9 cellular contexts compared by ENCODE assay signal in the genomic region with DNA sequence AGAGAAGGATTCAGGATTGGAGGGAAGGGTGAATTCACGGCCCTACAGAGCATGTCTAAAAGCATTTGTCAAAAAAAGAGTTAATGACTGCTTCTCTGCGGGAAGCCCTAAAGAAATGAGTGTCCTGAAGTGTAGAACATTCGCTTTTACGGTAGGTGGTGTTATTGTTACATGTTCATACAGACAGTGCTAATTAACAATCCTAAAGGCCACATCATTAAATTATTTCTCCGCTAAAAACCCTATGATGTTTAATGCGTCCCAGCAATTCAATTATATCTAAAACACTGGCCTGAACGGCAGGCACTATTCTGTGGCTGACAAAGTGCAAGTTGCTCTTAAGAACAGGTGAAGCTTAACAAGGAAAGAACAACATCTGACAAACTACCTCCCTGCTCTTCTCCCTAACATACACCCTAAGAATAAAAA.
DNase-seq lines count a peak whose midpoint lies in the region; ATAC-seq and TF ChIP-seq lines count a peak whose summit lies in the region.
"Had no signal": no experiment of that assay in that cellular context is flagged by ENCODE, and none has a peak within 500 bp of the region (broad histone marks: within the 10 kb centered on the region; RNA-seq: fewer than 3 reads in every experiment).

No MANE protein-coding gene starts in this region.

- H3K27ac Mint-ChIP-seq in MCF 10A (ENCODE audit: low read depth, unreplicated experiment) (no peak overlapping the region), endothelial cell (ENCODE audit: unreplicated experiment) (no peak overlapping the region)
- H3K27ac Mint-ChIP-seq in stimulated activated naive CD8-positive, alpha-beta T cell treated with anti-CD3 and anti-CD28 coated beads, Interleukin-15, amount 100 ng/mL, for 72 hours = no peak overlapping the region
- H3K27ac Mint-ChIP-seq in activated naive CD8-positive, alpha-beta T cell treated with anti-CD3 and anti-CD28 coated beads for 36 hours = no peak overlapping the region

- DNase-seq in Right ventricle myocardium inferior (ENCODE audit: missing footprints) = no peak
- DNase-seq in cardiac septum (ENCODE audit: low spot score) = no peak
- DNase-seq in MCF 10A (ENCODE audit: unreplicated experiment) = peak; percentile 43
- peak; percentile 62 for DNase-seq in left kidney (ENCODE audit: low read depth, low spot score)
- no peak for DNase-seq in activated effector memory CD4-positive, alpha-beta T cell treated with Interleukin-2 at 50 U/mL for 16 hours
- no peak for DNase-seq in endothelial cell (ENCODE audit: low spot score)
- no peak for DNase-seq in stimulated activated naive CD8-positive, alpha-beta T cell treated with anti-CD3 and anti-CD28 coated beads, Interleukin-15, amount 100 ng/mL, for 72 hours
- DNase-seq in activated naive CD8-positive, alpha-beta T cell treated with anti-CD3 and anti-CD28 coated beads for 36 hours = no peak
- DNase-seq: DND-41 had no signal

- H3K4me3 Mint-ChIP-seq in MCF 10A (ENCODE audit: unreplicated experiment) (no peak overlapping the region), endothelial cell (ENCODE audit: unreplicated experiment) (no peak overlapping the region)
- no peak overlapping the region for H3K4me3 Mint-ChIP-seq in stimulated activated naive CD8-positive, alpha-beta T cell treated with anti-CD3 and anti-CD28 coated beads, Interleukin-15, amount 100 ng/mL, for 72 hours
- no peak overlapping the region for H3K4me3 Mint-ChIP-seq in activated naive CD8-positive, alpha-beta T cell treated with anti-CD3 and anti-CD28 coated beads for 36 hours

- peaks cover 18% of the 10 kb centered on the region for H3K4me1 Mint-ChIP-seq in MCF 10A (ENCODE audit: insufficient read depth, unreplicated experiment)
- H3K4me1 Mint-ChIP-seq in endothelial cell (ENCODE audit: unreplicated experiment) = no peaks in the 10 kb centered on the region
- H3K4me1 Mint-ChIP-seq in stimulated activated naive CD8-positive, alpha-beta T cell treated with anti-CD3 and anti-CD28 coated beads, Interleukin-15, amount 100 ng/mL, for 72 hours = no peaks in the 10 kb centered on the region
- no peaks in the 10 kb centered on the region for H3K4me1 Mint-ChIP-seq in activated naive CD8-positive, alpha-beta T cell treated with anti-CD3 and anti-CD28 coated beads for 36 hours

- TF ChIP-seq CTCF in MCF 10A (IDR thresholded peaks at IDR 0.05; ENCODE audit: unreplicated experiment) (peak; percentile 46), endothelial cell (IDR thresholded peaks at IDR 0.05; ENCODE audit: unreplicated experiment) (no peak)

- no peaks in the 10 kb centered on the region for H3K27me3 Mint-ChIP-seq in MCF 10A (ENCODE audit: insufficient read depth, unreplicated experiment)
- no peaks in the 10 kb centered on the region for H3K27me3 Mint-ChIP-seq in endothelial cell (ENCODE audit: unreplicated experiment)
- H3K27me3 Mint-ChIP-seq in stimulated activated naive CD8-positive, alpha-beta T cell treated with anti-CD3 and anti-CD28 coated beads, Interleukin-15, amount 100 ng/mL, for 72 hours = peaks cover 16% of the 10 kb centered on the region
- H3K27me3 Mint-ChIP-seq in activated naive CD8-positive, alpha-beta T cell treated with anti-CD3 and anti-CD28 coated beads for 36 hours = no peaks in the 10 kb centered on the region

- CTCF ChIA-PET in MCF 10A (lab: Yijun Ruan, JAX) = interaction anchor here (0.5 to 3.1 kb wide), 19 partner anchors 8 to 1448 kb away, joined by 3 to 14 read pairs (median 4); no protein-coding TSS in a partner anchor

- POLR2A ChIA-PET in MCF 10A (lab: Yijun Ruan, JAX) = interaction anchor here (0.7 kb wide), 1 partner anchor 924 kb away, joined by 3 read pairs; no protein-coding TSS in a partner anchor

- H3K36me3 Mint-ChIP-seq in MCF 10A (ENCODE audit: insufficient read depth, unreplicated experiment) (no peaks in the 10 kb centered on the region), endothelial cell (ENCODE audit: low read depth, unreplicated experiment) (peaks cover 12% of the 10 kb centered on the region)
- H3K36me3 Mint-ChIP-seq in activated naive CD8-positive, alpha-beta T cell treated with anti-CD3 and anti-CD28 coated beads for 36 hours = no peaks in the 10 kb centered on the region

- peak; percentile 69 for ATAC-seq in Right ventricle myocardium inferior
- ATAC-seq in stimulated activated naive CD8-positive, alpha-beta T cell treated with anti-CD3 and anti-CD28 coated beads, Interleukin-15, amount 100 ng/mL, for 72 hours = no peak

- intact Hi-C loops in Right ventricle myocardium inferior (cut with DNase I) = loop anchor here (1.0 to 5.0 kb wide), 4 partner anchors 73 to 882 kb away; no protein-coding TSS in a partner anchor
- intact Hi-C loops in cardiac septum (cut with DNase I) = loop anchor here (2.0 to 10.0 kb wide), 5 partner anchors 73 to 882 kb away; no protein-coding TSS in a partner anchor
- intact Hi-C loops in MCF 10A (cut with micrococcal nuclease) = loop anchor here (1.0 to 5.0 kb wide), 7 partner anchors 73 to 1777 kb away; no protein-coding TSS in a partner anchor

- H3K9me3 Mint-ChIP-seq in MCF 10A (ENCODE audit: unreplicated experiment) (peaks cover 6% of the 10 kb centered on the region), endothelial cell (ENCODE audit: unreplicated experiment) (peaks cover 12% of the 10 kb centered on the region)
- peaks cover 11 to 25% of the 10 kb centered on the region in 2 donors for H3K9me3 Mint-ChIP-seq in stimulated activated naive CD8-positive, alpha-beta T cell treated with anti-CD3 and anti-CD28 coated beads, Interleukin-15, amount 100 ng/mL, for 72 hours
- H3K9me3 Mint-ChIP-seq in activated naive CD8-positive, alpha-beta T cell treated with anti-CD3 and anti-CD28 coated beads for 36 hours = peaks cover 11% of the 10 kb centered on the region

- no TSS peak for BruUV-seq in MCF 10A (replicated peaks; lab: Mats Ljungman, UMichigan)

Comparison
In these comparisons a context has a peak if more than half of its experiments do, and no peak if none do; other contexts are left out.
1. DNase-seq: peak in MCF 10A (single experiment) and left kidney (single experiment); none in Right ventricle myocardium inferior (single experiment), cardiac septum (single experiment), activated effector memory CD4-positive, alpha-beta T cell treated with Interleukin-2 at 50 U/mL for 16 hours (single experiment), endothelial cell (single experiment), stimulated activated naive CD8-positive, alpha-beta T cell treated with anti-CD3 and anti-CD28 coated beads, Interleukin-15, amount 100 ng/mL, for 72 hours (0 of 2) and activated naive CD8-positive, alpha-beta T cell treated with anti-CD3 and anti-CD28 coated beads for 36 hours (single experiment).